8 cellular contexts compared by ENCODE assay signal in genomic region chr2:20962939-20963543, GRCh38.
DNase-seq lines count a peak whose midpoint lies in the region; ATAC-seq and TF ChIP-seq lines count a peak whose summit lies in the region.

No MANE protein-coding gene starts in this region.

- H3K79me2 ChIP-seq in DND-41 (ENCODE audit: insufficient read depth, low read length) (no peaks in the 10 kb centered on the region), GM23248 (ENCODE audit: insufficient read depth) (no peaks in the 10 kb centered on the region)

- H3K9me2 ChIP-seq in GM23248 (ENCODE audit: insufficient read depth) = no peaks in the 10 kb centered on the region

- H3K27ac ChIP-seq in DND-41 (ENCODE audit: low read length) (no peak overlapping the region), GM23248 (no peak overlapping the region), heart left ventricle (no peak overlapping the region)

- H3K36me3 ChIP-seq in DND-41 (ENCODE audit: insufficient read depth, low read length) (no peaks in the 10 kb centered on the region), GM23248 (ENCODE audit: low read depth) (no peaks in the 10 kb centered on the region), MG63 (no peaks in the 10 kb centered on the region), heart left ventricle (no peaks in the 10 kb centered on the region)

- H3K4me2 ChIP-seq in DND-41 (ENCODE audit: insufficient read depth, low read length) (no peak overlapping the region), GM23248 (ENCODE audit: unreplicated experiment) (no peak overlapping the region)

- H3K27me3 Mint-ChIP-seq in activated naive CD8-positive, alpha-beta T cell treated with anti-CD3 and anti-CD28 coated beads, Interleukin-2, amount 50 U/mL, for 24 hours = peaks cover 16% of the 10 kb centered on the region

- H3K4me3 ChIP-seq in DND-41 (ENCODE audit: low read depth in 1 of 2, low read length in 2 of 2) (no peak overlapping the region), GM23248 (no peak overlapping the region), MG63 (no peak overlapping the region), heart left ventricle (no peak overlapping the region)

- no peaks in the 10 kb centered on the region for H3K36me3 Mint-ChIP-seq in activated naive CD8-positive, alpha-beta T cell treated with anti-CD3 and anti-CD28 coated beads, Interleukin-2, amount 50 U/mL, for 24 hours (ENCODE audit: low read depth)

- peak; percentile 67 for DNase-seq in DND-41
- peak; percentile 67 for DNase-seq in GM23248
- DNase-seq in MG63 = peak; percentile 33
- DNase-seq in SKM-1 treated with dmso at 0.1 percent for 144 hours (lab: John Stamatoyannopoulos, UW; ENCODE audit: unreplicated experiment) = peak; percentile 53
- peak; percentile 72 for DNase-seq in activated naive CD8-positive, alpha-beta T cell treated with anti-CD3 and anti-CD28 coated beads, Interleukin-2, amount 50 U/mL, for 24 hours
- peak in 4 of 5 donors; percentile 46 to 59 (median 58) for DNase-seq in heart left ventricle
- peak; percentile 38 for DNase-seq in putamen (ENCODE audit: low spot score)
- no peak for DNase-seq in NK-92 (lab: John Stamatoyannopoulos, UW; ENCODE audit: unreplicated experiment)

- H4K20me1 ChIP-seq in DND-41 (ENCODE audit: insufficient read depth, low read length) = no peaks in the 10 kb centered on the region
- H4K20me1 ChIP-seq in GM23248 (ENCODE audit: insufficient read depth) = no peaks in the 10 kb centered on the region

- peak; percentile 94 for TF ChIP-seq CTCF in DND-41 (IDR thresholded peaks at IDR 0.05; ENCODE audit: borderline replicate concordance, extremely low read depth, low read length, poor library complexity, severe bottlenecking)
- TF ChIP-seq CTCF in heart left ventricle (IDR thresholded peaks at IDR 0.05) = peak; percentile 79 to 93 (median 85)

- H3K4me3 Mint-ChIP-seq in activated naive CD8-positive, alpha-beta T cell treated with anti-CD3 and anti-CD28 coated beads, Interleukin-2, amount 50 U/mL, for 24 hours = no peak overlapping the region

- no peaks in the 10 kb centered on the region for H3K9me3 Mint-ChIP-seq in activated naive CD8-positive, alpha-beta T cell treated with anti-CD3 and anti-CD28 coated beads, Interleukin-2, amount 50 U/mL, for 24 hours

- H3F3A ChIP-seq in GM23248 (ENCODE audit: insufficient read depth) = no peaks in the 10 kb centered on the region

- in situ Hi-C loops in GM23248 (cut with MboI) = loop anchor here (10.0 kb wide), 1 partner anchor 178 kb away; no protein-coding TSS in a partner anchor

- intact Hi-C loops in heart left ventricle (cut with DNase I) = loop anchor here (1.0 to 10.0 kb wide), 9 partner anchors 176 to 568 kb away; no protein-coding TSS in a partner anchor

- H3K27me3 ChIP-seq in DND-41 (ENCODE audit: insufficient read depth, low read length, poor library complexity) (no peaks in the 10 kb centered on the region), GM23248 (replicated peaks; ENCODE audit: insufficient read depth) (peaks cover 31% of the 10 kb centered on the region), MG63 (peaks cover 3% of the 10 kb centered on the region; the same call in 1 of the 2 replicates), heart left ventricle (peaks cover 0 to 44% (median 6%) of the 10 kb centered on the region in 9 donors)

- H2AFZ ChIP-seq in DND-41 (ENCODE audit: low read depth, low read length) (no peak overlapping the region), GM23248 (no peak overlapping the region)

- no peaks in the 10 kb centered on the region for H3K9me3 ChIP-seq in DND-41 (ENCODE audit: insufficient read depth, low read length, severe bottlenecking)
- no peaks in the 10 kb centered on the region for H3K9me3 ChIP-seq in GM23248 (ENCODE audit: low read depth)
- H3K9me3 ChIP-seq in MG63 = no peaks in the 10 kb centered on the region
- no peaks in the 10 kb centered on the region for H3K9me3 ChIP-seq in heart left ventricle

- no peak for TF ChIP-seq POLR2A in heart left ventricle (IDR thresholded peaks at IDR 0.05)

- WGBS in GM23248 (ENCODE audit: low coverage in 1 of 2, low lambda C conversion rate in 2 of 2, missing lambda C conversion rate in 2 of 2), 2 experiments = 31 to 32% methylated on average over 5 of the region's 5 CpGs
- 31 to 45% (median 38%) methylated on average over 5 of the region's 5 CpGs for WGBS in heart left ventricle, 4 donors

- H3K4me1 ChIP-seq in DND-41 (ENCODE audit: insufficient read depth, low read length) (no peaks in the 10 kb centered on the region), GM23248 (ENCODE audit: insufficient read depth) (no peaks in the 10 kb centered on the region), heart left ventricle (no peaks in the 10 kb centered on the region)

- no peak overlapping the region for H3K27ac Mint-ChIP-seq in activated naive CD8-positive, alpha-beta T cell treated with anti-CD3 and anti-CD28 coated beads, Interleukin-2, amount 50 U/mL, for 24 hours

- no peaks in the 10 kb centered on the region for H3K4me1 Mint-ChIP-seq in activated naive CD8-positive, alpha-beta T cell treated with anti-CD3 and anti-CD28 coated beads, Interleukin-2, amount 50 U/mL, for 24 hours

- peak; percentile 84 for ATAC-seq in DND-41 (ENCODE audit: insufficient read depth, low read depth)
- peak; percentile 57 for ATAC-seq in activated naive CD8-positive, alpha-beta T cell treated with anti-CD3 and anti-CD28 coated beads, Interleukin-2, amount 50 U/mL, for 24 hours
- peak in 3 of 4 donors; percentile 66 to 72 (median 70) for ATAC-seq in heart left ventricle

- H3K9ac ChIP-seq in DND-41 (ENCODE audit: low read depth, low read length) = no peak overlapping the region
- no peak overlapping the region for H3K9ac ChIP-seq in GM23248
